Comparison of ENCODE assay signal across 1 cellular context in genomic region chr19:18777725-18778389, GRCh38.
A peak's percentile ranks its signal among the peaks of the same experiment; 100 is the strongest.
TF ChIP-seq lines count a peak whose summit lies in the region.

No MANE protein-coding gene starts in this region.

TF ChIP-seq in K562, 482 proteins besides CTCF, POLR2A, EP300 and RAD21:
- TF ChIP-seq POLR2G (IDR thresholded peaks at IDR 0.05; ENCODE audit: low read depth, low read length) (peak; percentile 53), TAF15 (IDR thresholded peaks at IDR 0.05; ENCODE audit: low read depth, low read length) (no peak), ZBTB33 (CRISPR knock-in tag; IDR thresholded peaks at IDR 0.05) (peak; percentile 29; the same call in 1 of the 2 replicates), THAP7 (CRISPR knock-in tag; IDR thresholded peaks at IDR 0.05) (no peak)
